In the genomic region with DNA sequence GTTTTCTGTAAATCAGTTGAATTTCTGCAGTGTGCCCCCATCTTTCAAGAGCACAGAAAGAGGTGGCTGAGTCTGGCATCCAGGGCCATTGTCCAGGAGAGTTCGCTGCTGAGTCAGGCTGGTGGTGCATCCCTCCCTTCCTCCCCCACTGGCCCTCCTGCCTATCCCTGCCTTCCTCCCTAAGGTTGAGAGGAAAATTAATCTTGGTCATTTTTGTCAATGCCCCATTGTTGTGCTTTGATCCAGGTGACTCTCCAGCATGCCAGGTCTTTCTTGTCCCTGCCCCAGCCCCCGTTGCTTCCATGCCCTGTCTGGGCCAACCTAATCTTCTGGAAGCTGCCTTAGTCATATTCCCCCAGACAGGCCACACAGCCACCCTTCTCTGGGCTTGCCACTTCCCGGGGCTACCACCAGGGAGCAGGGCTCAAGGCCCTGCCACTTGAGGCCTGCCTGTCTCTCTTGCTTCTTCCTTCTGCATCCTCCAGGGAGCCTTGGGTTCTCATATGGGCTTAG, we compare ENCODE assay signal across 12 cellular contexts. TPM values are rescaled to one million over a fixed set of nuclear protein-coding genes. Genes with fewer than 3 reads are reported as not detected.
DNase-seq lines count a peak whose midpoint lies in the region; ATAC-seq, FAIRE-seq and TF ChIP-seq lines count a peak whose summit lies in the region.
"Had no signal": no experiment of that assay in that cellular context is flagged by ENCODE, and none has a peak within 500 bp of the region (broad histone marks: within the 10 kb centered on the region; RNA-seq: fewer than 3 reads in every experiment).

No MANE protein-coding gene starts in this region.

- TF ChIP-seq CTCF in HFFc6 (IDR thresholded peaks at IDR 0.05) (peak; percentile 65), astrocyte (IDR thresholded peaks at IDR 0.05; ENCODE audit: insufficient read depth, low read depth, low read length) (no peak), lower lobe of right lung (IDR thresholded peaks at IDR 0.05) (peak; percentile 17)

- peaks cover 12% of the 10 kb centered on the region for H3K27me3 ChIP-seq in astrocyte (ENCODE audit: insufficient read depth, low read length)
- no peaks in the 10 kb centered on the region for H3K27me3 ChIP-seq in lower lobe of right lung (ENCODE audit: low read depth)

- ATAC-seq in lower lobe of right lung (no peak), GM18909 (IDR thresholded peaks at IDR 0.05; ENCODE audit: poor library complexity, unreplicated experiment) (no peak), GM21576 (IDR thresholded peaks at IDR 0.05; ENCODE audit: unreplicated experiment) (no peak)

- H3K4me3 ChIP-seq in astrocyte (ENCODE audit: insufficient read depth, low read depth, low read length) (no peak overlapping the region), lower lobe of right lung (no peak overlapping the region)
- H3K4me3 ChIP-seq: skin epidermis had no signal

- H3K4me2 ChIP-seq in astrocyte (ENCODE audit: low read length) = peak overlapping the region; percentile 20

- H3K9me3 Mint-ChIP-seq in HFFc6 (no peaks in the 10 kb centered on the region), astrocyte (ENCODE audit: unreplicated experiment) (no peaks in the 10 kb centered on the region)

- H3K9me3 ChIP-seq in astrocyte (ENCODE audit: insufficient read depth, low read depth, low read length) (no peaks in the 10 kb centered on the region), lower lobe of right lung (no peaks in the 10 kb centered on the region)

- H3K27ac ChIP-seq in astrocyte (ENCODE audit: low read depth, low read length) (no peak overlapping the region), lower lobe of right lung (no peak overlapping the region)

- no peak for FAIRE-seq in astrocyte (lab: Jason Lieb, UNC)

- H3K27ac Mint-ChIP-seq in HFFc6 (peak overlapping the region; percentile 30; the same call in 1 of the 2 replicates), astrocyte (ENCODE audit: unreplicated experiment) (no peak overlapping the region)

- no peak overlapping the region for H3K4me3 Mint-ChIP-seq in HFFc6
- no peak overlapping the region for H3K4me3 Mint-ChIP-seq in astrocyte (ENCODE audit: unreplicated experiment)

- intact Hi-C loops in lower lobe of right lung (cut with DNase I) = no loop called here

- H3K4me1 Mint-ChIP-seq in HFFc6 (ENCODE audit: low read depth) (peaks cover 21% of the 10 kb centered on the region), astrocyte (ENCODE audit: low read depth, unreplicated experiment) (peaks cover 19% of the 10 kb centered on the region)

- H3K36me3 ChIP-seq in astrocyte (ENCODE audit: insufficient read depth, low read length) = no peaks in the 10 kb centered on the region
- no peaks in the 10 kb centered on the region for H3K36me3 ChIP-seq in lower lobe of right lung

- H3K4me1 ChIP-seq in astrocyte (ENCODE audit: insufficient read depth, low read length) = peaks cover 9% of the 10 kb centered on the region
- peaks cover 13% of the 10 kb centered on the region for H3K4me1 ChIP-seq in lower lobe of right lung

- in situ Hi-C loops in Caki2 (cut with HindIII; ENCODE audit: low pct_unique_long_range_greater_than_20kb, low sequenced_read_pairs) = no loop called here

- no peaks in the 10 kb centered on the region for H3K79me2 ChIP-seq in astrocyte (ENCODE audit: insufficient read depth, low read length)

- H3K27me3 Mint-ChIP-seq in HFFc6 (ENCODE audit: insufficient read depth) = peaks cover 26% of the 10 kb centered on the region
- peaks cover 35% of the 10 kb centered on the region for H3K27me3 Mint-ChIP-seq in astrocyte (ENCODE audit: low read depth, unreplicated experiment)

- no peak overlapping the region for H2AFZ ChIP-seq in astrocyte (ENCODE audit: low read depth, low read length)

- no peaks in the 10 kb centered on the region for H3K36me3 Mint-ChIP-seq in HFFc6 (ENCODE audit: low read depth)
- peaks cover 2% of the 10 kb centered on the region for H3K36me3 Mint-ChIP-seq in astrocyte (ENCODE audit: low read depth, unreplicated experiment)

- DNase-seq in Caki2 (ENCODE audit: low read depth) (peak; percentile 65), HFFc6 (no peak), astrocyte (ENCODE audit: low read depth) (no peak), lower lobe of right lung (no peak), putamen (ENCODE audit: low spot score) (no peak), NCI-H2196 (lab: John Stamatoyannopoulos, UW; ENCODE audit: unreplicated experiment) (no peak)
- DNase-seq: effector CD8-positive, alpha-beta T cell; NCI-H2107 had no signal

- H4K20me1 ChIP-seq in astrocyte (ENCODE audit: insufficient read depth, low read length) = no peaks in the 10 kb centered on the region

- no peak overlapping the region for H3K9ac ChIP-seq in astrocyte (ENCODE audit: low read length)

RNA-seq across cellular contexts. Expression of a gene that starts 26.6 kb away (rescaled TPM):
- total RNA-seq in Caki2 (2014; rRNA removed; shearing (Covaris generic); ENCODE audit: low replicate concordance) = not detected in 2 replicates
- total RNA-seq in HFFc6 (2021; fragmentation: NEBNext Ultra II Directional; extraction: Animal tissue kit (Norgen Biotek cat#: 25700)) = not detected
- not detected in 2 replicates for total RNA-seq in astrocyte
- not detected for total RNA-seq in lower lobe of right lung
- total RNA-seq: T-helper 2 cell treated with Interferon-gamma antibody and Interleukin-4, amounts not matched to agents 100 ng/mL and 5 ng/mL, for 36 hours had no signal

RNA-seq across cellular contexts. Expression of a gene that starts 41.5 kb away (rescaled TPM):
- total RNA-seq in Caki2 (2014; rRNA removed; shearing (Covaris generic); ENCODE audit: low replicate concordance) = not detected in 2 replicates
- total RNA-seq in HFFc6 (2021; fragmentation: NEBNext Ultra II Directional; extraction: Animal tissue kit (Norgen Biotek cat#: 25700)) = not detected
- total RNA-seq in astrocyte = not detected in 2 replicates
- total RNA-seq in lower lobe of right lung = not detected
- total RNA-seq: T-helper 2 cell treated with Interferon-gamma antibody and Interleukin-4, amounts not matched to agents 100 ng/mL and 5 ng/mL, for 36 hours had no signal
